Comparison of ENCODE assay signal across 21 cellular contexts in the genomic region with DNA sequence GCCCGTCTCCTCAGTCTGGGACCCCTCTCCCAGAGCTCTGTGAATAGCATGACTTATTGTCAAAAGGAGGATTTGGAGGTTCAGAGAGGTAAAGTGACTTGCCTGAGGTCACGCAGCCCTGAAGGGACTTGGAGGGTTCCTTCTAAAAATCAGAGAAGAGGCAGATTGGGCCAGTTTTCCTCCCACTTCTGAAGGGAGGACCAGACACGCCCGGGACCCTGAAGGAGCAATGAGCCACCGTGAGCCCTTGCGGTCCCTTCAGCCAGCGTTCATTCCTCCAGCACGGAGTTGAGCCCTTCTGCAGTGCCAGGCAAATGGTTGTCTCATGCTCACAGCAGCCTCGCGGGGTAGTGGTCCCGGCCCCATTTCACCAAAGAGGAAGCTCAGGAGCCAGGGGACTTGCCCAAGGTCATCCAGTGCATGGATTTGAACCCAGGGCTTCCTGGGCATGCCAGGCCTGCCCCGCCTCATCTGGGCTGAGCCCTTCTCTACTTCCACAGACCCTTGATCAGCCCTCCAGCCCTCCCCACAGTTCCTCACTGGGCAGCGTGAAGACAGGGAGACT. TPM values are rescaled to one million over a fixed set of nuclear protein-coding genes. Genes with fewer than 3 reads are reported as not detected.
DNase-seq lines count a peak whose midpoint lies in the region; ATAC-seq, FAIRE-seq and TF ChIP-seq lines count a peak whose summit lies in the region.
"Had no signal": no experiment of that assay in that cellular context is flagged by ENCODE, and none has a peak within 500 bp of the region (broad histone marks: within the 10 kb centered on the region; RNA-seq: fewer than 3 reads in every experiment).

No MANE protein-coding gene starts in this region.

- H3K9ac ChIP-seq in BLaER1 = no peak overlapping the region
- H3K9ac ChIP-seq: GM23248 had no signal

- H3K4me3 Mint-ChIP-seq in stimulated activated memory B cell treated with anti-CD40 and anti-IgM and Interleukin-4, amounts not matched to agents 10 μg/mL and 1 μg/mL and 100 μg/mL, for 72 hours = no peak overlapping the region
- no peak overlapping the region for H3K4me3 Mint-ChIP-seq in activated T-helper 1 cell treated with anti-CD3 and anti-CD28 coated beads, Interleukin-12 subunit alpha, Interleukin-12 subunit beta, Interleukin-2, Interleukin-4 antibody, amounts not matched to agents 30 ng/mL and 10 ng/mL and 1 ng/mL, durations not matched to agents 14 hours and 24 hours and 36 hours
- H3K4me3 Mint-ChIP-seq: B cell; CD4-positive, alpha-beta T cell had no signal

- no peaks in the 10 kb centered on the region for H3K9me3 ChIP-seq in BLaER1
- H3K9me3 ChIP-seq: HAP-1 had no signal

- no peak for FAIRE-seq in GM12892 (lab: Jason Lieb, UNC)
- FAIRE-seq: GM12891, GM18507 had no signal

- no peaks in the 10 kb centered on the region for H3K27me3 Mint-ChIP-seq in stimulated activated memory B cell treated with anti-CD40 and anti-IgM and Interleukin-4, amounts not matched to agents 10 μg/mL and 1 μg/mL and 100 μg/mL, for 72 hours
- no peaks in the 10 kb centered on the region for H3K27me3 Mint-ChIP-seq in activated T-helper 1 cell treated with anti-CD3 and anti-CD28 coated beads, Interleukin-12 subunit alpha, Interleukin-12 subunit beta, Interleukin-2, Interleukin-4 antibody, amounts not matched to agents 30 ng/mL and 10 ng/mL and 1 ng/mL, durations not matched to agents 14 hours and 24 hours and 36 hours (ENCODE audit: insufficient read depth)
- H3K27me3 Mint-ChIP-seq: B cell; CD4-positive, alpha-beta T cell had no signal

- no peak overlapping the region for H3K4me3 ChIP-seq in BLaER1
- H3K4me3 ChIP-seq in coronary artery = no peak overlapping the region
- H3K4me3 ChIP-seq: GM23248, HAP-1 had no signal

- no peak for TF ChIP-seq CTCF in coronary artery (IDR thresholded peaks at IDR 0.05)

- peaks cover 83% of the 10 kb centered on the region for H3K4me1 Mint-ChIP-seq in stimulated activated memory B cell treated with anti-CD40 and anti-IgM and Interleukin-4, amounts not matched to agents 10 μg/mL and 1 μg/mL and 100 μg/mL, for 72 hours
- H3K4me1 Mint-ChIP-seq in activated T-helper 1 cell treated with anti-CD3 and anti-CD28 coated beads, Interleukin-12 subunit alpha, Interleukin-12 subunit beta, Interleukin-2, Interleukin-4 antibody, amounts not matched to agents 30 ng/mL and 10 ng/mL and 1 ng/mL, durations not matched to agents 14 hours and 24 hours and 36 hours (ENCODE audit: low read depth) = no peaks in the 10 kb centered on the region

- H4K20me1 ChIP-seq in BLaER1 = peaks cover 100% of the 10 kb centered on the region

- H3K36me3 Mint-ChIP-seq in stimulated activated memory B cell treated with anti-CD40 and anti-IgM and Interleukin-4, amounts not matched to agents 10 μg/mL and 1 μg/mL and 100 μg/mL, for 72 hours = peaks cover 65% of the 10 kb centered on the region
- H3K36me3 Mint-ChIP-seq in activated T-helper 1 cell treated with anti-CD3 and anti-CD28 coated beads, Interleukin-12 subunit alpha, Interleukin-12 subunit beta, Interleukin-2, Interleukin-4 antibody, amounts not matched to agents 30 ng/mL and 10 ng/mL and 1 ng/mL, durations not matched to agents 14 hours and 24 hours and 36 hours (ENCODE audit: low read depth) = peaks cover 2% of the 10 kb centered on the region

- DNase-seq in GM12892 (ENCODE audit: insufficient read length) (peak; percentile 9), coronary artery (ENCODE audit: low spot score) (peak; percentile 57), NCI-H69 (lab: John Stamatoyannopoulos, UW) (no peak), A172 (ENCODE audit: low spot score) (no peak)
- no peak for DNase-seq in activated T-helper 1 cell treated with anti-CD3 and anti-CD28 coated beads, Interleukin-12 subunit alpha, Interleukin-12 subunit beta, Interleukin-2, Interleukin-4 antibody, amounts not matched to agents 30 ng/mL and 10 ng/mL and 1 ng/mL, durations not matched to agents 14 hours and 24 hours and 36 hours (ENCODE audit: low spot score)
- DNase-seq: Calu3; CD4-positive, alpha-beta T cell; DMS53; EL; GM23248; NCI-H1105; NCI-H2081 treated with DMSO at 0.1 percent for 48 hours; NCI-H510A; NCI-H774 had no signal

- peaks cover 84% of the 10 kb centered on the region for H3K4me1 ChIP-seq in BLaER1
- H3K4me1 ChIP-seq: HAP-1 had no signal

- H3K9me3 Mint-ChIP-seq in stimulated activated memory B cell treated with anti-CD40 and anti-IgM and Interleukin-4, amounts not matched to agents 10 μg/mL and 1 μg/mL and 100 μg/mL, for 72 hours = no peaks in the 10 kb centered on the region
- H3K9me3 Mint-ChIP-seq in activated T-helper 1 cell treated with anti-CD3 and anti-CD28 coated beads, Interleukin-12 subunit alpha, Interleukin-12 subunit beta, Interleukin-2, Interleukin-4 antibody, amounts not matched to agents 30 ng/mL and 10 ng/mL and 1 ng/mL, durations not matched to agents 14 hours and 24 hours and 36 hours = no peaks in the 10 kb centered on the region
- H3K9me3 Mint-ChIP-seq: CD4-positive, alpha-beta T cell had no signal

- peak overlapping the region; percentile 76 for H3K4me2 ChIP-seq in BLaER1

- TF ChIP-seq POLR2A in GM12892 (IDR thresholded peaks at IDR 0.05; ENCODE audit: low read depth, low read length) = no peak

- H3K27ac Mint-ChIP-seq in stimulated activated memory B cell treated with anti-CD40 and anti-IgM and Interleukin-4, amounts not matched to agents 10 μg/mL and 1 μg/mL and 100 μg/mL, for 72 hours = peak overlapping the region; percentile 44
- H3K27ac Mint-ChIP-seq in activated T-helper 1 cell treated with anti-CD3 and anti-CD28 coated beads, Interleukin-12 subunit alpha, Interleukin-12 subunit beta, Interleukin-2, Interleukin-4 antibody, amounts not matched to agents 30 ng/mL and 10 ng/mL and 1 ng/mL, durations not matched to agents 14 hours and 24 hours and 36 hours = no peak overlapping the region
- H3K27ac Mint-ChIP-seq: B cell; CD4-positive, alpha-beta T cell had no signal

- H3K36me3 ChIP-seq in BLaER1 = peaks cover 49% of the 10 kb centered on the region
- H3K36me3 ChIP-seq: HAP-1 had no signal

- intact Hi-C loops in activated T-helper 1 cell treated with anti-CD3 and anti-CD28 coated beads, Interleukin-12 subunit alpha, Interleukin-12 subunit beta, Interleukin-2, Interleukin-4 antibody, amounts not matched to agents 30 ng/mL and 10 ng/mL and 1 ng/mL, durations not matched to agents 14 hours and 24 hours and 36 hours (cut with micrococcal nuclease) = no loop called here

- no peak for ATAC-seq in stimulated activated memory B cell treated with anti-CD40 and anti-IgM and Interleukin-4, amounts not matched to agents 10 μg/mL and 1 μg/mL and 100 μg/mL, for 72 hours

- H3K27ac ChIP-seq in BLaER1 (no peak overlapping the region), coronary artery (no peak overlapping the region)
- H3K27ac ChIP-seq: GM23248, HL-60 had no signal

- H3K27me3 ChIP-seq in BLaER1 = no peaks in the 10 kb centered on the region

RNA-seq across cellular contexts. Expression of a gene that starts 7.4 kb away (rescaled TPM):
- 18.6 TPM for polyA plus RNA-seq in GM12892 (2012; ENCODE audit: missing spikeins)
- total RNA-seq in activated T-helper 1 cell treated with anti-CD3 and anti-CD28 coated beads, Interleukin-12 subunit alpha, Interleukin-12 subunit beta, Interleukin-2, Interleukin-4 antibody, amounts not matched to agents 30 ng/mL and 10 ng/mL and 1 ng/mL, durations not matched to agents 14 hours and 24 hours and 36 hours = 6.2 and 6.4 TPM in 2 replicates
- 15.3 and 17.8 TPM in 2 replicates for total RNA-seq in A172 (2014; rRNA removed; shearing (Covaris generic))

Comparison
In these comparisons a context has a peak if more than half of its experiments do, and no peak if none do; other contexts are left out.
1. DNase-seq: peak in GM12892 (single experiment) and coronary artery (single experiment); none in NCI-H69 (single experiment), activated T-helper 1 cell treated with anti-CD3 and anti-CD28 coated beads, Interleukin-12 subunit alpha, Interleukin-12 subunit beta, Interleukin-2, Interleukin-4 antibody, amounts not matched to agents 30 ng/mL and 10 ng/mL and 1 ng/mL, durations not matched to agents 14 hours and 24 hours and 36 hours (single experiment) and A172 (single experiment).